9 cellular contexts compared by ENCODE assay signal in genomic region chr19:16386619-16387240, GRCh38.
A peak's percentile ranks its signal among the peaks of the same experiment; 100 is the strongest.
DNase-seq lines count a peak whose midpoint lies in the region; ATAC-seq, FAIRE-seq and TF ChIP-seq lines count a peak whose summit lies in the region.
"Had no signal": no experiment of that assay in that cellular context is flagged by ENCODE, and none has a peak within 500 bp of the region (broad histone marks: within the 10 kb centered on the region; RNA-seq: fewer than 3 reads in every experiment).

No MANE protein-coding gene starts in this region.

- DNase-seq in AG10803 (ENCODE audit: low read depth) (peak; percentile 67), GM18507 (ENCODE audit: extremely low spot score, insufficient read length, low read depth) (no peak), NOMO-1 treated with DMSO at 0.1 percent for 48 hours (lab: John Stamatoyannopoulos, UW; ENCODE audit: unreplicated experiment) (peak; percentile 30), activated T-helper 1 cell treated with Interleukin-2 at 50 U/mL for 16 hours (ENCODE audit: low read depth) (peak; percentile 34), fibroblast of villous mesenchyme (ENCODE audit: low read depth) (peak; percentile 67), omental fat pad (ENCODE audit: low spot score) (no peak)

- no peak overlapping the region for H3K4me3 ChIP-seq in AG10803 (ENCODE audit: low read length)
- no peak overlapping the region for H3K4me3 ChIP-seq in fibroblast of villous mesenchyme (ENCODE audit: low read depth, low read length)

- peak; percentile 84 for FAIRE-seq in GM18507 (lab: Jason Lieb, UNC)

- peak; percentile 86 for TF ChIP-seq CTCF in AG10803 (conservative IDR thresholded peaks at IDR 0.05; ENCODE audit: low read length)
- TF ChIP-seq CTCF in fibroblast of villous mesenchyme (IDR thresholded peaks at IDR 0.05; ENCODE audit: insufficient read depth, low read depth, low read length) = peak; percentile 84
- TF ChIP-seq CTCF in omental fat pad (IDR thresholded peaks at IDR 0.05) = no peak

- ATAC-seq in omental fat pad (ENCODE audit: low FRiP score) (peak; percentile 30), GM19455 (IDR thresholded peaks at IDR 0.05; ENCODE audit: unreplicated experiment) (no peak), GM18868 (IDR thresholded peaks at IDR 0.05; ENCODE audit: unreplicated experiment) (no peak)
- ATAC-seq: right cardiac atrium had no signal

Comparison
In these comparisons a context has a peak if more than half of its experiments do, and no peak if none do; other contexts are left out.
1. DNase-seq: peak in AG10803 (single experiment), NOMO-1 treated with DMSO at 0.1 percent for 48 hours (single experiment), activated T-helper 1 cell treated with Interleukin-2 at 50 U/mL for 16 hours (single experiment) and fibroblast of villous mesenchyme (single experiment); none in GM18507 (single experiment) and omental fat pad (single experiment).
2. CTCF ChIP-seq: peak in AG10803 (single experiment) and fibroblast of villous mesenchyme (single experiment); none in omental fat pad (0 of 3).